In the genomic region with DNA sequence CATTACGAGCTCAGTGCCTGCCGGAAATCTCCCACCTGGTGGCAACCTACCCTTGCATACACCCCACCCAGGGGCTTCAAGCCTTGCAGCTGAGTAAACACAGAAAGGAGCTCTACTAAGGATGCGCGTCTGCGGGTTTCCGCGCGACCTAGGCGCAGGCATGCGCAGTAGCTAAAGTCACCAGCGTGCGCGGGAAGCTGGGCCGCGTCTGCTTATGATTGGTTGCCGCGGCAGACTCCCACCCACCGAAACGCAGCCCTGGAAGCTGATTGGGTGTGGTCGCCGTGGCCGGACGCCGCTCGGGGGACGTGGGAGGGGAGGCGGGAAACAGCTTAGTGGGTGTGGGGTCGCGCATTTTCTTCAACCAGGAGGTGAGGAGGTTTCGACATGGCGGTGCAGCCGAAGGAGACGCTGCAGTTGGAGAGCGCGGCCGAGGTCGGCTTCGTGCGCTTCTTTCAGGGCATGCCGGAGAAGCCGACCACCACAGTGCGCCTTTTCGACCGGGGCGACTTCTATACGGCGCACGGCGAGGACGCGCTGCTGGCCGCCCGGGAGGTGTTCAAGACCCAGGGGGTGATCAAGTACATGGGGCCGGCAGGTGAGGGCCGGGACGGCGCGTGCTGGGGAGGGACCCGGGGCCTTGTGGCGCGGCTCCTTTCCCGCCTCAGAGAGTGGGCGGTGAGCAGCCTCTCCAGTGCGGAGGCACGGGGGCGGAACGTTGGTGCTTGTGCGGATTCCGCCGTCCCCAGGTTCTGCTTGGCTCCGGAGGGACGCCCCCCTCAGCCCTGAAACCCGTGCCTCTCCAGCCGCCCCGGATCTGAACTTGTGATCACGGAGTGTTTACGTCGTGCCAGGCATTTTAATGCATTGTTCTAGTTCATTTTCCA, we compare ENCODE assay signal across 8 cellular contexts. TPM values are rescaled to one million over a fixed set of nuclear protein-coding genes. Genes with fewer than 3 reads are reported as not detected.
A peak's percentile ranks its signal among the peaks of the same experiment; 100 is the strongest.
DNase-seq lines count a peak whose midpoint lies in the region; ATAC-seq, FAIRE-seq and TF ChIP-seq lines count a peak whose summit lies in the region.

TSS of gene MSH2 (plus strand) at position 352 of the 887 bp plus-strand sequence. CDS start at position 388, 36 bp downstream.

- TF ChIP-seq POLR2A in GM12892 (IDR thresholded peaks at IDR 0.05; ENCODE audit: low read depth, low read length) (peak; percentile 87), tibial nerve (IDR thresholded peaks at IDR 0.05) (peak in 1 of 2 donors; percentile 28)

- H2AFZ ChIP-seq in parathyroid adenoma, result peak within 1 kb of the TSS; percentile 89

- H3K27me3 ChIP-seq in cardiac muscle cell (no peaks in the 10 kb centered on the region), parathyroid adenoma (ENCODE audit: control insufficient read depth, insufficient read depth, low read length) (no peaks in the 10 kb centered on the region), tibial nerve (no peaks in the 10 kb centered on the region)

- H3K4me1 ChIP-seq in cardiac muscle cell (ENCODE audit: low read depth), result no peaks in the 10 kb centered on the region
- peaks cover 5% of the 10 kb centered on the region for H3K4me1 ChIP-seq in parathyroid adenoma
- peaks cover 0 to 22% (median 9%) of the 10 kb centered on the region in 4 donors for H3K4me1 ChIP-seq in tibial nerve

- peak; percentile 97 for DNase-seq in GM12892 (ENCODE audit: insufficient read length)
- peak; percentile 95 for DNase-seq in NCI-H1436 treated with DMSO at 0.1 percent for 48 hours (lab: John Stamatoyannopoulos, UW)
- DNase-seq in T follicular helper cell (ENCODE audit: low read depth), result peak; percentile 86
- peak; percentile 92 for DNase-seq in activated naive CD8-positive, alpha-beta T cell treated with anti-CD3 and anti-CD28 coated beads, Interleukin-2, amount 50 U/mL, for 24 hours
- DNase-seq in cardiac muscle cell (ENCODE audit: low read depth in 1 of 2, low spot score in 1 of 2), result peak; percentile 95
- peak; percentile 78 to 85 for DNase-seq in tibial nerve (ENCODE audit: low spot score in 2 of 2)

- H3K4me2 ChIP-seq in parathyroid adenoma (ENCODE audit: low read length), result peak within 1 kb of the TSS; percentile 95

- H3K4me3 Mint-ChIP-seq in activated naive CD8-positive, alpha-beta T cell treated with anti-CD3 and anti-CD28 coated beads, Interleukin-2, amount 50 U/mL, for 24 hours, result peak within 1 kb of the TSS; percentile 97

- peak within 1 kb of the TSS; percentile 35 for H3K9ac ChIP-seq in parathyroid adenoma

- peak; percentile 93 for FAIRE-seq in GM12892 (lab: Jason Lieb, UNC)

- peaks cover 10% of the 10 kb centered on the region for H3K79me2 ChIP-seq in parathyroid adenoma

- H3K9me3 Mint-ChIP-seq in activated naive CD8-positive, alpha-beta T cell treated with anti-CD3 and anti-CD28 coated beads, Interleukin-2, amount 50 U/mL, for 24 hours, result peaks cover 4% of the 10 kb centered on the region

- no peaks in the 10 kb centered on the region for H3K27me3 Mint-ChIP-seq in activated naive CD8-positive, alpha-beta T cell treated with anti-CD3 and anti-CD28 coated beads, Interleukin-2, amount 50 U/mL, for 24 hours

- TF ChIP-seq EP300 in tibial nerve (IDR thresholded peaks at IDR 0.05), result peak in 1 of 2 donors; percentile 73

- 1% methylated on average over 51 to 75 of the region's 78 CpGs for WGBS in tibial nerve, 2 donors

- no peaks in the 10 kb centered on the region for H3K9me3 ChIP-seq in cardiac muscle cell (ENCODE audit: low read depth)
- H3K9me3 ChIP-seq in parathyroid adenoma (ENCODE audit: control insufficient read depth, low read length), result no peaks in the 10 kb centered on the region
- H3K9me3 ChIP-seq in tibial nerve, result no peaks in the 10 kb centered on the region

- H3K27ac ChIP-seq in cardiac muscle cell (peak within 1 kb of the TSS; percentile 91), parathyroid adenoma (no peak within 1 kb of the TSS), tibial nerve (peak within 1 kb of the TSS; percentile 10 to 79 (median 73))

- ATAC-seq in HG02840 (IDR thresholded peaks at IDR 0.05; ENCODE audit: low FRiP score, unreplicated experiment), result peak; percentile 95
- peak; percentile 90 for ATAC-seq in activated naive CD8-positive, alpha-beta T cell treated with anti-CD3 and anti-CD28 coated beads, Interleukin-2, amount 50 U/mL, for 24 hours

- TF ChIP-seq CTCF in cardiac muscle cell (IDR thresholded peaks at IDR 0.05; ENCODE audit: low read depth, low read length) (no peak), parathyroid adenoma (IDR thresholded peaks at IDR 0.05) (no peak), tibial nerve (IDR thresholded peaks at IDR 0.05) (peak in 1 of 5 experiments; percentile 30)

- H3K4me1 Mint-ChIP-seq in activated naive CD8-positive, alpha-beta T cell treated with anti-CD3 and anti-CD28 coated beads, Interleukin-2, amount 50 U/mL, for 24 hours, result peaks cover 42% of the 10 kb centered on the region

- peak within 1 kb of the TSS; percentile 98 for H3K27ac Mint-ChIP-seq in activated naive CD8-positive, alpha-beta T cell treated with anti-CD3 and anti-CD28 coated beads, Interleukin-2, amount 50 U/mL, for 24 hours

- H3K36me3 ChIP-seq in cardiac muscle cell (no peaks in the 10 kb centered on the region), parathyroid adenoma (ENCODE audit: control insufficient read depth, insufficient read depth, low read length) (no peaks in the 10 kb centered on the region), tibial nerve (peaks cover 0 to 6% (median 0%) of the 10 kb centered on the region in 3 donors)

- H3K4me3 ChIP-seq in cardiac muscle cell (peak within 1 kb of the TSS; percentile 80), parathyroid adenoma (ENCODE audit: low read depth, low read length) (peak within 1 kb of the TSS; percentile 70), tibial nerve (peak within 1 kb of the TSS; percentile 67 to 87 (median 76))

- H3K36me3 Mint-ChIP-seq in activated naive CD8-positive, alpha-beta T cell treated with anti-CD3 and anti-CD28 coated beads, Interleukin-2, amount 50 U/mL, for 24 hours (ENCODE audit: low read depth), result peaks cover 33% of the 10 kb centered on the region

RNA-seq across cellular contexts. Expression of gene MSH2, which starts in this region (rescaled TPM):
- 49.6 TPM for polyA plus RNA-seq in GM12892 (2012; ENCODE audit: missing spikeins)
- 39.1 and 42.5 TPM in 2 replicates for total RNA-seq in cardiac muscle cell
- 47.6 and 51.3 TPM in 2 replicates for polyA plus RNA-seq in cardiac muscle cell
- 10 to 100 TPM in 3 of 4 donors, 1 to 10 TPM in 1; 8.2 to 15.3 (median 14.2) TPM for total RNA-seq in tibial nerve
